In the genomic region with DNA sequence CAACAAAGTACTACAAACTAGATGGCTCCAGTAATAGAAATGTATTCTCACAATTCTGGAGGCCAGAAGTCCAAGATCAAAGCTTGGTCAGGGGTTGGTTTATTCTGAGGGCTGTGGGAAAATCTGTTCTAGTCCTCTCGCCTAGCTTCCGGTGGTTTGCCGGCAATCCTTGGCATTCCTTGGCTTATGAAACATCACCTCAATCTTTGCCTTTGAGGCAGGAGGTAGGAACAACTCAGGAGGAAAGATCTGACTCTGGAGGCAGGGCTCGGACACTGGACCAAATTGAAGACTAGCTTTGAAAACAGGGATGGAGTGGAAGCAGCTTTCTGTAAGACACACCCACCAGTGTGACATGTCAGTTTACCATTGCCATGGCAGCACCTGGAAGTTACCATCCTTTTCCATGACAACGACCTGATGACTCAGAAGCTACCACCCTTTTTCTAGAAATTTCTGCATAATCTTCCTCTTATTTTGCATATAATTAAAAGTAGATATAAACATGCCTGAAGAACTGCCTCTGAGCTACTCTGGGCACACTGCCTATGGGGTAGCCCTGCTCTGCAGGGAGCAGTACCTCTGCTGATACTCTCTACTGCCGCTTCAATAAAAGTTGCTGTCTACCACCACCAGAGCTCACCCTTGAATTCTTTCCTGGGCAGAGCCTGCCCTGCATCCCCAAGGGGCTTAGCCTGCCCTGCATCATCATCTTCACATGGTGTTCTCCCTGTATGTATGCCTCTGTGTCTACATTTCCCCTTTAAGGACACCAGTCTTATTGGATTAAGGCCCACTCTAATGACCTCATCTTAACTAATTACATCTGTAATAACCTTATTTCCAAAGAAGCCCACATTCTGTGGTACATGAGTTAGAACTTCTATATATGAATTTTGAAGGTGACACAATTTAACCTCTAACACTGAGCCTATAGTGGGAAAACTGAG, we compare ENCODE assay signal across 1 cellular context.
TF ChIP-seq lines count a peak whose summit lies in the region.

No MANE protein-coding gene starts in this region.

TF ChIP-seq in IMR-90, 13 proteins besides CTCF, POLR2A, EP300 and RAD21:
- TF ChIP-seq CHD1 (IDR thresholded peaks at IDR 0.05; ENCODE audit: low read depth, low read length): no peak
- no peak for TF ChIP-seq MAFK (IDR thresholded peaks at IDR 0.05; ENCODE audit: low read depth, low read length)
- no peak for TF ChIP-seq SMC3 (IDR thresholded peaks at IDR 0.05; ENCODE audit: low read depth, low read length)
- TF ChIP-seq, protein P1, sequence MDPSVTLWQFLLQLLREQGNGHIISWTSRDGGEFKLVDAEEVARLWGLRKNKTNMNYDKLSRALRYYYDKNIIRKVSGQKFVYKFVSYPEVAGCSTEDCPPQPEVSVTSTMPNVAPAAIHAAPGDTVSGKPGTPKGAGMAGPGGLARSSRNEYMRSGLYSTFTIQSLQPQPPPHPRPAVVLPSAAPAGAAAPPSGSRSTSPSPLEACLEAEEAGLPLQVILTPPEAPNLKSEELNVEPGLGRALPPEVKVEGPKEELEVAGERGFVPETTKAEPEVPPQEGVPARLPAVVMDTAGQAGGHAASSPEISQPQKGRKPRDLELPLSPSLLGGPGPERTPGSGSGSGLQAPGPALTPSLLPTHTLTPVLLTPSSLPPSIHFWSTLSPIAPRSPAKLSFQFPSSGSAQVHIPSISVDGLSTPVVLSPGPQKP (IDR thresholded peaks at IDR 0.05; ENCODE audit: borderline replicate concordance, low read depth, low read length): no peak
- TF ChIP-seq RCOR1 (IDR thresholded peaks at IDR 0.05; ENCODE audit: insufficient replicate concordance, low read length): no peak
- TF ChIP-seq, protein P2, sequence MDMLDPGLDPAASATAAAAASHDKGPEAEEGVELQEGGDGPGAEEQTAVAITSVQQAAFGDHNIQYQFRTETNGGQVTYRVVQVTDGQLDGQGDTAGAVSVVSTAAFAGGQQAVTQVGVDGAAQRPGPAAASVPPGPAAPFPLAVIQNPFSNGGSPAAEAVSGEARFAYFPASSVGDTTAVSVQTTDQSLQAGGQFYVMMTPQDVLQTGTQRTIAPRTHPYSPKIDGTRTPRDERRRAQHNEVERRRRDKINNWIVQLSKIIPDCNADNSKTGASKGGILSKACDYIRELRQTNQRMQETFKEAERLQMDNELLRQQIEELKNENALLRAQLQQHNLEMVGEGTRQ (IDR thresholded peaks at IDR 0.05; ENCODE audit: low read depth, low read length): no peak
- TF ChIP-seq MAZ (IDR thresholded peaks at IDR 0.05; ENCODE audit: borderline replicate concordance, low read depth, low read length): no peak
- no peak for TF ChIP-seq CEBPB (IDR thresholded peaks at IDR 0.05; ENCODE audit: low read depth, low read length)
- TF ChIP-seq RFX5 (IDR thresholded peaks at IDR 0.05; ENCODE audit: low read depth, low read length): no peak
